In genomic region chr5:76720988-76721569, GRCh38 we compare ENCODE assay signal across 13 cellular contexts. TPM values are rescaled to one million over a fixed set of nuclear protein-coding genes. Genes with fewer than 3 reads are reported as not detected.
DNase-seq lines count a peak whose midpoint lies in the region; ATAC-seq, FAIRE-seq and TF ChIP-seq lines count a peak whose summit lies in the region.
"Had no signal": no experiment of that assay in that cellular context is flagged by ENCODE, and none has a peak within 500 bp of the region (broad histone marks: within the 10 kb centered on the region; RNA-seq: fewer than 3 reads in every experiment).

No MANE protein-coding gene starts in this region.

- in situ Hi-C loops in KBM-7 (cut with MboI; ENCODE audit: low pct_unique_long_range_greater_than_20kb, low sequenced_read_pairs): no loop called here

- H3K27ac Mint-ChIP-seq in natural killer cell treated with Interleukin-12 subunit alpha and Interleukin-12 subunit beta and Interleukin-15 and Interleukin-18, amount 100 ng/mL, for 72 hours: peak overlapping the region; percentile 60 to 86

- 61% methylated on average over 10 of the region's 10 CpGs for WGBS in suprapubic skin

- DNase-seq in KBM-7 (peak; percentile 50), HK-2 (ENCODE audit: unreplicated experiment) (no peak), suprapubic skin (ENCODE audit: low spot score in 2 of 2) (no peak), HTR-8/SVneo (ENCODE audit: insufficient read length, low spot score) (no peak), NCI-H446 treated with DMSO at 0.1 percent for 48 hours (lab: John Stamatoyannopoulos, UW) (no peak)
- DNase-seq in natural killer cell treated with Interleukin-12 subunit alpha and Interleukin-12 subunit beta and Interleukin-15 and Interleukin-18, amount 100 ng/mL, for 72 hours (ENCODE audit: low spot score): no peak
- DNase-seq: brain microvascular endothelial cell, NCI-H1092 had no signal

- no peak for FAIRE-seq in HTR-8/SVneo (lab: Jason Lieb, UNC)

- H3K4me1 Mint-ChIP-seq in natural killer cell treated with Interleukin-12 subunit alpha and Interleukin-12 subunit beta and Interleukin-15 and Interleukin-18, amount 100 ng/mL, for 72 hours (ENCODE audit: low read depth in 2 of 2): peaks cover 37 to 55% of the 10 kb centered on the region in 2 donors

- no peaks in the 10 kb centered on the region for H3K9me3 ChIP-seq in suprapubic skin

- TF ChIP-seq POLR2A in suprapubic skin (IDR thresholded peaks at IDR 0.05): no peak

- H3K4me3 Mint-ChIP-seq in natural killer cell treated with Interleukin-12 subunit alpha and Interleukin-12 subunit beta and Interleukin-15 and Interleukin-18, amount 100 ng/mL, for 72 hours: peak overlapping the region; percentile 67

- no peak overlapping the region for H3K4me3 ChIP-seq in suprapubic skin
- H3K4me3 ChIP-seq: hepatocyte had no signal

- H3K27me3 Mint-ChIP-seq in natural killer cell treated with Interleukin-12 subunit alpha and Interleukin-12 subunit beta and Interleukin-15 and Interleukin-18, amount 100 ng/mL, for 72 hours: no peaks in the 10 kb centered on the region

- H3K36me3 Mint-ChIP-seq in natural killer cell treated with Interleukin-12 subunit alpha and Interleukin-12 subunit beta and Interleukin-15 and Interleukin-18, amount 100 ng/mL, for 72 hours: no peaks in the 10 kb centered on the region

- H3K27ac ChIP-seq in suprapubic skin: no peak overlapping the region
- H3K27ac ChIP-seq: brain microvascular endothelial cell, hepatocyte, parathyroid adenoma had no signal

- ATAC-seq in GM18870 (IDR thresholded peaks at IDR 0.05; ENCODE audit: unreplicated experiment) (peak; percentile 89), GM21825 (IDR thresholded peaks at IDR 0.05; ENCODE audit: unreplicated experiment) (peak; percentile 96)
- no peak for ATAC-seq in natural killer cell treated with Interleukin-12 subunit alpha and Interleukin-12 subunit beta and Interleukin-15 and Interleukin-18, amount 100 ng/mL, for 72 hours
- ATAC-seq: activated CD4-positive, CD25-positive, alpha-beta regulatory T cell treated with anti-CD3 and anti-CD28 coated beads, Interleukin-2, amount 50 U/mL, for 24 hours had no signal

- no peak for TF ChIP-seq CTCF in suprapubic skin (IDR thresholded peaks at IDR 0.05)

- H3K27me3 ChIP-seq in suprapubic skin: no peaks in the 10 kb centered on the region
- H3K27me3 ChIP-seq: brain microvascular endothelial cell, hepatocyte had no signal

- TF ChIP-seq EP300 in suprapubic skin (IDR thresholded peaks at IDR 0.05): no peak

- H3K9me3 Mint-ChIP-seq in natural killer cell treated with Interleukin-12 subunit alpha and Interleukin-12 subunit beta and Interleukin-15 and Interleukin-18, amount 100 ng/mL, for 72 hours: no peaks in the 10 kb centered on the region

- no peaks in the 10 kb centered on the region for H3K36me3 ChIP-seq in suprapubic skin
- H3K36me3 ChIP-seq: brain microvascular endothelial cell had no signal

- peaks cover 21% of the 10 kb centered on the region for H3K4me1 ChIP-seq in suprapubic skin

RNA-seq across cellular contexts. Expression of gene F2R, which starts 5.2 kb away (rescaled TPM):
- total RNA-seq in natural killer cell treated with Interleukin-12 subunit alpha and Interleukin-12 subunit beta and Interleukin-15 and Interleukin-18, amount 100 ng/mL, for 72 hours: 10 to 100 TPM in 1 of 2 donors, 1 to 10 TPM in 1; 8.1 to 23.7 TPM
- total RNA-seq in suprapubic skin: 10 to 100 TPM; 33.8 to 48.6 (median 45.7) TPM

Comparison
In these comparisons a context has a peak if more than half of its experiments do, and no peak if none do; other contexts are left out.
1. ATAC-seq: peak in GM18870 (single experiment) and GM21825 (single experiment); none in natural killer cell treated with Interleukin-12 subunit alpha and Interleukin-12 subunit beta and Interleukin-15 and Interleukin-18, amount 100 ng/mL, for 72 hours (0 of 2).